Comparison of ENCODE assay signal across 21 cellular contexts in the genomic region with DNA sequence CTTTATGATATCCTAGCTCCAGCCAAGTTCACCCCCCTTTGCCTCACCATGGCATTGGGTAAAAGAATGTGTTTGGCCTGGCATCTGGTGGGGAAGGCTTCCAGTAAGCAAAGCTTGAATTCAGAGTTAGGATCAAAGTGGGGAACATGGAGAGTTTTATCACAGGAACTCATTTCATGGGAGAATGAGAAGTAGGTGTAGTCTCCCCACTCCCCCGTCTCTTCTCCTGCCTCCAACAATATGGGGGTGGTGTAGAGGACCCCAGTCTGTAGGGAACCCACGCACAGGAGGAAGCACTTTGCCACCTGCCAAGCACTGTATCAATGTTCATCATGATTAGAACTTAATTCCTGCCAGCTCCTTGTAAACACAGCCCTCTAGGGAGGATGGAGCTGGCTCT.
DNase-seq lines count a peak whose midpoint lies in the region; ATAC-seq and TF ChIP-seq lines count a peak whose summit lies in the region.
"Had no signal": no experiment of that assay in that cellular context is flagged by ENCODE, and none has a peak within 500 bp of the region (broad histone marks: within the 10 kb centered on the region; RNA-seq: fewer than 3 reads in every experiment).

No MANE protein-coding gene starts in this region.

- no peak for ATAC-seq in HG02884 (IDR thresholded peaks at IDR 0.05; ENCODE audit: unreplicated experiment)
- ATAC-seq: CD8-positive, alpha-beta T cell; Right ventricle myocardium inferior had no signal

- no peak overlapping the region for H3K4me3 ChIP-seq in vagina
- H3K4me3 ChIP-seq: BLaER1 treated with 17β-estradiol and CSF1 and Interleukin-3, amounts not matched to agents 10 nM and 100 nM; SJSA1 had no signal

- H3K36me3 ChIP-seq in vagina: no peaks in the 10 kb centered on the region
- H3K36me3 ChIP-seq: BLaER1 treated with 17β-estradiol and CSF1 and Interleukin-3, amounts not matched to agents 10 nM and 100 nM; SJSA1 had no signal

- H3K4me3 Mint-ChIP-seq in activated naive CD4-positive, alpha-beta T cell treated with anti-CD3 and anti-CD28 coated beads, Interleukin-2, amount 50 U/mL, for 24 hours: no peak overlapping the region
- H3K4me3 Mint-ChIP-seq in type B pancreatic cell: no peak overlapping the region
- H3K4me3 Mint-ChIP-seq: CD8-positive, alpha-beta T cell; IgD-negative memory B cell had no signal

- no peaks in the 10 kb centered on the region for H3K9me3 Mint-ChIP-seq in activated naive CD4-positive, alpha-beta T cell treated with anti-CD3 and anti-CD28 coated beads, Interleukin-2, amount 50 U/mL, for 24 hours
- no peaks in the 10 kb centered on the region for H3K9me3 Mint-ChIP-seq in type B pancreatic cell
- H3K9me3 Mint-ChIP-seq: CD8-positive, alpha-beta T cell; IgD-negative memory B cell had no signal

- H3K9me3 ChIP-seq in vagina: no peaks in the 10 kb centered on the region
- H3K9me3 ChIP-seq: BLaER1 treated with 17β-estradiol and CSF1 and Interleukin-3, amounts not matched to agents 10 nM and 100 nM; SJSA1 had no signal

- DNase-seq in activated naive CD4-positive, alpha-beta T cell treated with anti-CD3 and anti-CD28 coated beads, Interleukin-2, amount 50 U/mL, for 16 hours: no peak
- peak; percentile 49 for DNase-seq in NCI-H226
- DNase-seq in islet precursor cell: peak; percentile 29
- peak; percentile 37 to 40 for DNase-seq in vagina (ENCODE audit: extremely low spot score in 2 of 2)
- DNase-seq in type B pancreatic cell (ENCODE audit: extremely low spot score, unreplicated experiment): no peak
- DNase-seq: DMS53, GDM1, GOT3, HCEC 1CT, NCI-H1105, NCI-H146, NCI-H2029, NCI-H446, NCI-H526 had no signal

- H3K27ac ChIP-seq in vagina: no peak overlapping the region
- H3K27ac ChIP-seq: BLaER1 treated with 17β-estradiol and CSF1 and Interleukin-3, amounts not matched to agents 10 nM and 100 nM; SJSA1 had no signal

- intact Hi-C loops in vagina (cut with DNase I): no loop called here

- TF ChIP-seq CTCF in vagina (IDR thresholded peaks at IDR 0.05): no peak
- TF ChIP-seq CTCF in type B pancreatic cell (conservative IDR thresholded peaks at IDR 0.05): no peak

- H3K36me3 Mint-ChIP-seq in activated naive CD4-positive, alpha-beta T cell treated with anti-CD3 and anti-CD28 coated beads, Interleukin-2, amount 50 U/mL, for 24 hours: no peaks in the 10 kb centered on the region
- no peaks in the 10 kb centered on the region for H3K36me3 Mint-ChIP-seq in type B pancreatic cell
- H3K36me3 Mint-ChIP-seq: CD8-positive, alpha-beta T cell; IgD-negative memory B cell had no signal

- no peaks in the 10 kb centered on the region for H3K27me3 Mint-ChIP-seq in activated naive CD4-positive, alpha-beta T cell treated with anti-CD3 and anti-CD28 coated beads, Interleukin-2, amount 50 U/mL, for 24 hours
- H3K27me3 Mint-ChIP-seq in type B pancreatic cell: peaks cover 7% of the 10 kb centered on the region

- peak overlapping the region; percentile 74 for H3K27ac Mint-ChIP-seq in activated naive CD4-positive, alpha-beta T cell treated with anti-CD3 and anti-CD28 coated beads, Interleukin-2, amount 50 U/mL, for 24 hours
- no peak overlapping the region for H3K27ac Mint-ChIP-seq in type B pancreatic cell
- H3K27ac Mint-ChIP-seq: CD8-positive, alpha-beta T cell; IgD-negative memory B cell had no signal

- H3K4me1 Mint-ChIP-seq in activated naive CD4-positive, alpha-beta T cell treated with anti-CD3 and anti-CD28 coated beads, Interleukin-2, amount 50 U/mL, for 24 hours: no peaks in the 10 kb centered on the region
- peaks cover 7% of the 10 kb centered on the region for H3K4me1 Mint-ChIP-seq in type B pancreatic cell (ENCODE audit: unreplicated experiment)
- H3K4me1 Mint-ChIP-seq: IgD-negative memory B cell had no signal

- peaks cover 12% of the 10 kb centered on the region for H3K4me1 ChIP-seq in vagina

- no peak for TF ChIP-seq POLR2A in vagina (IDR thresholded peaks at IDR 0.05)

- H3K27me3 ChIP-seq in vagina: no peaks in the 10 kb centered on the region
- H3K27me3 ChIP-seq: SJSA1 had no signal

Comparison
In these comparisons a context has a peak if more than half of its experiments do, and no peak if none do; other contexts are left out.
1. DNase-seq: peak in NCI-H226 (single experiment), islet precursor cell (single experiment) and vagina (2 of 2); none in activated naive CD4-positive, alpha-beta T cell treated with anti-CD3 and anti-CD28 coated beads, Interleukin-2, amount 50 U/mL, for 16 hours (single experiment) and type B pancreatic cell (single experiment).